Comparison of ENCODE assay signal across 9 cellular contexts in the genomic region with DNA sequence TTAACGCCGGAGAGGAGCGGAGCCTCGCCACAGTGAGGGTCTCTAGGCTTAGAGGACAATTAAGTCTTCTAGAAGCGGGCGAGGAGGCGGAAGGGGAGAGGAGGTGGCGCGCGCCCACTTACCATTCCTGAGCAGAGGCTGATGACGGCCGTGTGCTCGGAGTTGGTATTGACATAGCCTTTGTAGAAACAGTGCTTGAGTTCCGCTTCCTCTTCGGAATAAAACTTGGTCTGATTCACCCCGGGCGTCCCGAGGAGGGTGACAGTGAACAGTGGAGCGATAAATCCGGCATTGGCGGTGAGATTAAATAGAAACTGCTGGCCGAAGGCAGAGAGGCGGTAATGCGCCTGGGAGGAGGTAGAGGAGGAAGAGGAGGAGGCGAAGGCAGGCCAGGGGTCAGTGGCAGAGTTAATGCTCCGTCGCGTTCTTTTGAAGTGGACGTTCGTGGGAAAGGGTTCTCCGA. TPM values are rescaled to one million over a fixed set of nuclear protein-coding genes. Genes with fewer than 3 reads are reported as not detected.
DNase-seq lines count a peak whose midpoint lies in the region; ATAC-seq, FAIRE-seq and TF ChIP-seq lines count a peak whose summit lies in the region.
"Had no signal": no experiment of that assay in that cellular context is flagged by ENCODE, and none has a peak within 500 bp of the region (broad histone marks: within the 10 kb centered on the region; RNA-seq: fewer than 3 reads in every experiment).

No MANE protein-coding gene starts in this region.

- no peak for TF ChIP-seq CTCF in keratinocyte (optimal IDR thresholded peaks at IDR 0.05 in 1 of 3, IDR thresholded peaks at IDR 0.05 in 1 of 3, conservative IDR thresholded peaks at IDR 0.05 in 1 of 3; ENCODE audit: extremely low read depth in 1 of 3, insufficient read depth in 2 of 3, low read length in 3 of 3)

- CTCF ChIA-PET in activated CD8-positive, alpha-beta memory T cell treated with anti-CD3 and anti-CD28 coated beads, Interleukin-2, amount 10 ng/mL, durations not matched to agents 7 days and 5 days (lab: Charles Lee) = no interaction called here

- H3K27me3 Mint-ChIP-seq in activated CD8-positive, alpha-beta memory T cell treated with anti-CD3 and anti-CD28 coated beads, Interleukin-2, amount 10 ng/mL, durations not matched to agents 7 days and 5 days = peaks cover 55% of the 10 kb centered on the region
- H3K27me3 Mint-ChIP-seq in activated CD4-positive, alpha-beta T cell treated with anti-CD3 and anti-CD28 coated beads, Interleukin-2, amount 10 ng/mL, durations not matched to agents 24 days and 14 days = peaks cover 45% of the 10 kb centered on the region

- peak overlapping the region; percentile 69 for H3K9ac ChIP-seq in keratinocyte (ENCODE audit: control insufficient read depth, extremely low read depth, insufficient read depth, low read length)

- H3K36me3 Mint-ChIP-seq in activated CD8-positive, alpha-beta memory T cell treated with anti-CD3 and anti-CD28 coated beads, Interleukin-2, amount 10 ng/mL, durations not matched to agents 7 days and 5 days = peaks cover 2% of the 10 kb centered on the region
- H3K36me3 Mint-ChIP-seq in activated CD4-positive, alpha-beta T cell treated with anti-CD3 and anti-CD28 coated beads, Interleukin-2, amount 10 ng/mL, durations not matched to agents 24 days and 14 days (ENCODE audit: low read depth) = no peaks in the 10 kb centered on the region

- peaks cover 18% of the 10 kb centered on the region for H3K27me3 ChIP-seq in keratinocyte (ENCODE audit: control insufficient read depth, extremely low read depth, insufficient read depth, low read length)

- H3K4me2 ChIP-seq in keratinocyte (ENCODE audit: control insufficient read depth, extremely low read depth, insufficient read depth, low read depth, low read length) = peak overlapping the region; percentile 97

- peak overlapping the region; percentile 9 for H3K4me3 Mint-ChIP-seq in activated CD8-positive, alpha-beta memory T cell treated with anti-CD3 and anti-CD28 coated beads, Interleukin-2, amount 10 ng/mL, durations not matched to agents 7 days and 5 days
- no peak overlapping the region for H3K4me3 Mint-ChIP-seq in activated CD4-positive, alpha-beta T cell treated with anti-CD3 and anti-CD28 coated beads, Interleukin-2, amount 10 ng/mL, durations not matched to agents 24 days and 14 days

- intact Hi-C loops in activated CD4-positive, alpha-beta T cell treated with anti-CD3 and anti-CD28 coated beads, Interleukin-2, amount 10 ng/mL, durations not matched to agents 24 days and 14 days (cut with micrococcal nuclease) = no loop called here

- H3K9me3 ChIP-seq in keratinocyte (ENCODE audit: control insufficient read depth, low read depth, low read length) = no peaks in the 10 kb centered on the region

- no peaks in the 10 kb centered on the region for H3K79me2 ChIP-seq in keratinocyte (ENCODE audit: control insufficient read depth, insufficient read depth, low read length)

- dilution Hi-C loops in keratinocyte (cut with MboI; ENCODE audit: extremely low pct_ligation_motif_present, low sequenced_read_pairs) = no loop called here

- peak overlapping the region; percentile 95 for H2AFZ ChIP-seq in keratinocyte (ENCODE audit: control insufficient read depth, low read length)

- H3K9me1 ChIP-seq in keratinocyte (ENCODE audit: control insufficient read depth, extremely low read depth, insufficient read depth, low read length) = no peaks in the 10 kb centered on the region

- H3K9me3 Mint-ChIP-seq in activated CD8-positive, alpha-beta memory T cell treated with anti-CD3 and anti-CD28 coated beads, Interleukin-2, amount 10 ng/mL, durations not matched to agents 7 days and 5 days (ENCODE audit: low read depth) = no peaks in the 10 kb centered on the region
- no peaks in the 10 kb centered on the region for H3K9me3 Mint-ChIP-seq in activated CD4-positive, alpha-beta T cell treated with anti-CD3 and anti-CD28 coated beads, Interleukin-2, amount 10 ng/mL, durations not matched to agents 24 days and 14 days

- H3K4me1 ChIP-seq in keratinocyte (ENCODE audit: control insufficient read depth, extremely low read depth, insufficient read depth, low read length) = peaks cover 19% of the 10 kb centered on the region

- TF ChIP-seq POLR2A in GM12891 (IDR thresholded peaks at IDR 0.05; ENCODE audit: low read depth, low read length) = no peak

- no peak for DNase-seq in activated CD8-positive, alpha-beta memory T cell treated with anti-CD3 and anti-CD28 coated beads, Interleukin-2, amount 10 ng/mL, durations not matched to agents 7 days and 5 days
- DNase-seq in activated CD8-positive, alpha-beta memory T cell treated with anti-CD3 and anti-CD28 coated beads, Interleukin-2, amount 50 U/mL, for 48 hours = no peak
- DNase-seq in astrocyte of the hippocampus (ENCODE audit: low read depth, low spot score) (peak; percentile 80), keratinocyte (ENCODE audit: low read depth, low spot score) (no peak), substantia nigra (lab: John Stamatoyannopoulos, UW) (peak in 10 of 49 donors; percentile 10 to 58 (median 33)), GDM1 (lab: John Stamatoyannopoulos, UW) (no peak), GM12891 (ENCODE audit: insufficient read length, low spot score) (no peak)
- DNase-seq in activated CD4-positive, alpha-beta T cell treated with anti-CD3 and anti-CD28 coated beads, Interleukin-2, amount 10 ng/mL, durations not matched to agents 24 days and 14 days = no peak

- peak overlapping the region; percentile 37 to 83 (median 81) for H3K4me3 ChIP-seq in keratinocyte (ENCODE audit: control insufficient read depth in 2 of 3, extremely low read depth in 1 of 3, insufficient read depth in 2 of 3, low read depth in 1 of 3, low read length in 3 of 3)

- H3K27ac Mint-ChIP-seq in activated CD8-positive, alpha-beta memory T cell treated with anti-CD3 and anti-CD28 coated beads, Interleukin-2, amount 10 ng/mL, durations not matched to agents 7 days and 5 days = peak overlapping the region; percentile 43
- H3K27ac Mint-ChIP-seq in activated CD4-positive, alpha-beta T cell treated with anti-CD3 and anti-CD28 coated beads, Interleukin-2, amount 10 ng/mL, durations not matched to agents 24 days and 14 days = no peak overlapping the region

- ATAC-seq in activated CD8-positive, alpha-beta memory T cell treated with anti-CD3 and anti-CD28 coated beads, Interleukin-2, amount 10 ng/mL, durations not matched to agents 7 days and 5 days = no peak

- no peaks in the 10 kb centered on the region for H4K20me1 ChIP-seq in keratinocyte (ENCODE audit: control insufficient read depth, extremely low read depth, insufficient read depth, low read length)

- peaks cover 3% of the 10 kb centered on the region for H3K4me1 Mint-ChIP-seq in activated CD8-positive, alpha-beta memory T cell treated with anti-CD3 and anti-CD28 coated beads, Interleukin-2, amount 10 ng/mL, durations not matched to agents 7 days and 5 days
- H3K4me1 Mint-ChIP-seq in activated CD4-positive, alpha-beta T cell treated with anti-CD3 and anti-CD28 coated beads, Interleukin-2, amount 10 ng/mL, durations not matched to agents 24 days and 14 days = peaks cover 6% of the 10 kb centered on the region

- no peak for FAIRE-seq in keratinocyte (lab: Jason Lieb, UNC)
- FAIRE-seq in GM12891 (lab: Jason Lieb, UNC) = no peak
- FAIRE-seq: G401.6 had no signal

- H3K36me3 ChIP-seq in keratinocyte (ENCODE audit: control insufficient read depth in 2 of 2, extremely low read depth in 1 of 2, insufficient read depth in 2 of 2, low read length in 2 of 2) = no peaks in the 10 kb centered on the region

- H3K27ac ChIP-seq in keratinocyte (ENCODE audit: control insufficient read depth, insufficient read depth, low read length) (peak overlapping the region; percentile 36), substantia nigra (ENCODE audit: low read depth, low read length, poor library complexity, severe bottlenecking) (peak overlapping the region; percentile 74)

TF ChIP-seq in GM12891, 5 proteins besides CTCF, POLR2A, EP300 and RAD21:
- TF ChIP-seq TAF1 (IDR thresholded peaks at IDR 0.05; ENCODE audit: low read depth, low read length) = no peak
- TF ChIP-seq POU2F2 (IDR thresholded peaks at IDR 0.05; ENCODE audit: low read depth, low read length) = no peak
- TF ChIP-seq SPI1 (IDR thresholded peaks at IDR 0.05; ENCODE audit: low read depth, low read length) = no peak
- TF ChIP-seq PAX5 (IDR thresholded peaks at IDR 0.05; ENCODE audit: insufficient read depth, low read length, severe bottlenecking) = no peak
- no peak for TF ChIP-seq POLR2AphosphoS5 (IDR thresholded peaks at IDR 0.05; ENCODE audit: low read depth, low read length)
TF ChIP-seq in GM12891: peak in this region for 0.

RNA-seq across cellular contexts. Expression of a gene that starts 1.3 kb away (rescaled TPM):
- total RNA-seq in activated CD8-positive, alpha-beta memory T cell treated with anti-CD3 and anti-CD28 coated beads, Interleukin-2, amount 10 ng/mL, durations not matched to agents 7 days and 5 days = not detected
- 0.18 to 0.43 TPM (median 0.26 TPM) in 3 replicates for polyA plus RNA-seq in keratinocyte
- 0.69 TPM for polyA plus RNA-seq in keratinocyte (2011; ENCODE audit: low read depth)
- polyA plus RNA-seq in keratinocyte (2011; cell fraction: cytosol; rRNA removed) = 0.23 and 0.25 TPM in 2 replicates
- polyA plus RNA-seq in keratinocyte (2011; cell fraction: nucleus; rRNA removed) = 0.68 and 1.3 TPM in 2 replicates
- polyA plus RNA-seq in keratinocyte (2012; ENCODE audit: low replicate concordance) = 0.24 and 0.61 TPM in 2 replicates
- 0.49 to 3.0 TPM (median 1.7 TPM) in 3 replicates for polyA minus RNA-seq in keratinocyte
- 0.96 TPM for polyA minus RNA-seq in keratinocyte (2011; cell fraction: cytosol; rRNA and poly(A)+ RNA removed)
- 1.7 and 5.9 TPM in 2 replicates for polyA minus RNA-seq in keratinocyte (2011; cell fraction: nucleus; rRNA and poly(A)+ RNA removed)
- not detected in 2 replicates for total RNA-seq in activated CD4-positive, alpha-beta T cell treated with anti-CD3 and anti-CD28 coated beads, Interleukin-2, amount 10 ng/mL, durations not matched to agents 24 days and 14 days
- polyA plus RNA-seq in GM12891 (2012; ENCODE audit: low read depth, missing spikeins) = not detected
